In the genomic region with DNA sequence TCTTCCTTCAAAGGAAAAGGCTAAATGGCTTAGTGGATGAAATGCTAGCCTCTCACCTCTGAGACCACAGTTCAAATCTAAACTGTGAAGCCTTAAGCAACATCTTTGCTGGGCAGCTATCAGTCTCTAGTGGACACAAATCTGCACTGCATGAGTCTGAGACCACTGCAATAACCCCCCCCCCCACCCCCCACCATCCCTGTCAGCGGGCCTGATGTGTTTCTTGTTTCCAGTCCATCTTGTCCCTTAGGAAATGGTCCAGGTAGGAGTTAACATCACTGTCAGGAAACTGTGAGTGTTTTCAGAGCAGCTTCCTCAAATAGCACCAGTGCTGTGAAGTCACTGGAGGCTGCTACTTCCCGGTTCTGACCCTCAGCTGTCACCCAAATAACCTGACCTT, we compare ENCODE assay signal across 1 cellular context.
TF ChIP-seq lines count a peak whose summit lies in the region.

No MANE protein-coding gene starts in this region.

TF ChIP-seq in H1, 55 proteins besides CTCF, POLR2A, EP300 and RAD21:
- TF ChIP-seq KDM4A (IDR thresholded peaks at IDR 0.05; ENCODE audit: low read depth, low read length, severe bottlenecking) (no peak), NRF1 (IDR thresholded peaks at IDR 0.05; ENCODE audit: low read depth, low read length) (no peak), TAF1 (IDR thresholded peaks at IDR 0.05; ENCODE audit: low read depth, low read length) (no peak), EZH2 (IDR thresholded peaks at IDR 0.05; ENCODE audit: low read depth, low read length, severe bottlenecking) (no peak), GABPA (IDR thresholded peaks at IDR 0.05; ENCODE audit: borderline replicate concordance, insufficient read depth, low read length) (no peak), RBBP5 (IDR thresholded peaks at IDR 0.05; ENCODE audit: borderline replicate concordance, low read depth, low read length) (no peak), CTBP2 (IDR thresholded peaks at IDR 0.05; ENCODE audit: borderline replicate concordance, insufficient read depth, insufficient read length, low read length) (no peak), PHF8 (conservative IDR thresholded peaks at IDR 0.05; ENCODE audit: low read depth, low read length) (no peak), CREB1 (IDR thresholded peaks at IDR 0.05) (no peak), CHD7 (IDR thresholded peaks at IDR 0.05; ENCODE audit: insufficient replicate concordance, low read length) (no peak)
